Comparison of ENCODE assay signal across 7 cellular contexts in the genomic region with DNA sequence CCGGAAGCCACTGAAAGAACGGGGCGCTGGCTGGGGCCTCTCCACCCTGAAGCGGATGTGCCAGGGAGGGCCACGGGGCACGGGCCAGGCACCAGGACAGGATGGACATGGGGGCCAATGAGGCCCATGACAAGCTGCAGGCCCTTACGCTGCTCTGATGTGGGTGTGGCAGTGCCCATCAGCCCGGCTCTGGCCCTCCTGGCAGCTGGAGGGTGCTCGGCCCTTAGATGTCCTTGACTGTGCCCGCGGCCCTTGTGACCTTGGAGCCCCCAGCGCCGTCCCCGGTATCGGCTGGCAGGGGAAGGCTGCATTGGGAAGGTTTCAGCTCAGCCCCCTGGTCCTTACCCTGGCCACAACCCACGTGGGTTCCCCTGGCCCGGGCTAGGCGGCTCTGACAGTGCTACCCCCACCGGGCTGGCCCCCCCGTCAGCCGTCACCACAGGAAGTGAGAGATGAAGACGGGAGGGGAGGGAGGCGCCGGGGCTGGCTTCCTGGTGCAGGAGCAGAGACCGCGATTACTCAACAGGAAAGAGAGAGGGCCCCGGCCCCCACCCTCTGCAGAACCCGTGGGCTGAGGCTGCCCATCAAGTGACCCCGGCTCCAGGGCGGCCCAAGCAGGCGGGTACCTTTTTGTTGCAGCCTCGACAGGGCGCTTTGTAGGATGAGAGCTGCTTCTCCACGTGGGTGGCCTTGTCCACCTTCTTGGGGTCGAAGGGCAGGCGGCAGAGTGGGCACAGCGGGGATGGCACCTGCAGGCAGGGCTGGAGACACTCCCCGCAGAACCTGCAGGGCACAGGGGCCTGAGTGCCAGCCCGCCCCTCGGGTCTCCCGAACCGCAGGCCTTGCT. TPM values are rescaled to one million over a fixed set of nuclear protein-coding genes. Genes with fewer than 3 reads are reported as not detected.
A peak's percentile ranks its signal among the peaks of the same experiment; 100 is the strongest.
DNase-seq lines count a peak whose midpoint lies in the region; ATAC-seq lines count a peak whose summit lies in the region.

No MANE protein-coding gene starts in this region.

- no peaks in the 10 kb centered on the region for H3K9me3 ChIP-seq in mesenchymal stem cell (ENCODE audit: control insufficient read depth, low read length)

- H3K23ac ChIP-seq in mesenchymal stem cell (ENCODE audit: low read length in 2 of 2): peak overlapping the region in 1 of 2 experiments; percentile 66

- H2AK5ac ChIP-seq in mesenchymal stem cell (ENCODE audit: low read length, severe bottlenecking): no peak overlapping the region

- no peak overlapping the region for H2AFZ ChIP-seq in mesenchymal stem cell (ENCODE audit: low read depth, low read length)

- peaks cover 28% of the 10 kb centered on the region for H3K79me1 ChIP-seq in mesenchymal stem cell (replicated peaks; ENCODE audit: low read length, poor library complexity, severe bottlenecking)

- peak overlapping the region; percentile 94 for H4K91ac ChIP-seq in mesenchymal stem cell (ENCODE audit: low read length)

- peak overlapping the region; percentile 70 for H3K27ac ChIP-seq in caudate nucleus (ENCODE audit: low read depth, low read length)
- H3K27ac ChIP-seq in mesenchymal stem cell (ENCODE audit: low read length, poor library complexity, severe bottlenecking): no peak overlapping the region

- peak overlapping the region; percentile 94 for H2BK15ac ChIP-seq in mesenchymal stem cell (ENCODE audit: low read depth, poor library complexity, severe bottlenecking)

- peaks cover 24 to 65% of the 10 kb centered on the region in 2 experiments for H3K36me3 ChIP-seq in mesenchymal stem cell (ENCODE audit: control insufficient read depth in 1 of 2, insufficient read depth in 2 of 2, low read depth in 1 of 2, low read length in 2 of 2)

- no peak overlapping the region for H2BK5ac ChIP-seq in mesenchymal stem cell (ENCODE audit: low read depth, low read length, poor library complexity, severe bottlenecking)

- H3K18ac ChIP-seq in mesenchymal stem cell (ENCODE audit: low read depth in 1 of 2, low read length in 2 of 2): peak overlapping the region; percentile 98

- H3K27me3 ChIP-seq in mesenchymal stem cell (ENCODE audit: control insufficient read depth in 1 of 2, insufficient read depth in 1 of 2, low read length in 2 of 2): no peaks in the 10 kb centered on the region

- H2BK12ac ChIP-seq in mesenchymal stem cell (ENCODE audit: low read length in 2 of 2): peak overlapping the region; percentile 72 to 99

- 44% methylated on average over 42 of the region's 42 CpGs for WGBS in mesenchymal stem cell

- H3K4me1 ChIP-seq in mesenchymal stem cell (ENCODE audit: control insufficient read depth, insufficient read depth, low read depth, low read length): peaks cover 29% of the 10 kb centered on the region

- ATAC-seq in GM19438 (IDR thresholded peaks at IDR 0.05; ENCODE audit: low read depth, unreplicated experiment): peak; percentile 67

- H2BK120ac ChIP-seq in mesenchymal stem cell (ENCODE audit: low read depth, low read length): peak overlapping the region; percentile 69

- peak overlapping the region; percentile 96 for H4K8ac ChIP-seq in mesenchymal stem cell (ENCODE audit: low read length)

- peak overlapping the region; percentile 48 for H3K4me2 ChIP-seq in mesenchymal stem cell (ENCODE audit: low read length, poor library complexity, severe bottlenecking)

- DNase-seq in HK-2 (ENCODE audit: unreplicated experiment) (peak; percentile 71), caudate nucleus (lab: John Stamatoyannopoulos, UW) (peak in 36 of 61 donors; percentile 3 to 63 (median 32)), mesenchymal stem cell (peak; percentile 93), NCI-H82 treated with DMSO at 0.1 percent for 48 hours (lab: John Stamatoyannopoulos, UW; ENCODE audit: unreplicated experiment) (no peak)
- peak; percentile 93 for DNase-seq in activated CD4-positive, CD25-positive, alpha-beta regulatory T cell treated with anti-CD3 and anti-CD28 coated beads, Interleukin-2, amount 50 U/mL, for 16 hours (ENCODE audit: low read depth, low spot score)
- peak; percentile 86 to 97 for DNase-seq in stimulated activated CD8-positive, alpha-beta memory T cell treated with anti-CD3 and anti-CD28 coated beads, Interleukin-4, amount 100 ng/mL, for 4 hours (ENCODE audit: low read depth in 2 of 2, low spot score in 1 of 2)

- no peak overlapping the region for H3K4me3 ChIP-seq in mesenchymal stem cell (ENCODE audit: insufficient read depth in 1 of 2, low read depth in 1 of 2, low read length in 2 of 2)

- peak overlapping the region; percentile 62 to 91 for H3K4ac ChIP-seq in mesenchymal stem cell (ENCODE audit: low read depth in 1 of 2, low read length in 2 of 2)

- H3K14ac ChIP-seq in mesenchymal stem cell (ENCODE audit: low read length in 2 of 2): peak overlapping the region in 1 of 2 experiments; percentile 90

- no peak overlapping the region for H3K9ac ChIP-seq in mesenchymal stem cell (ENCODE audit: low read length)

RNA-seq across cellular contexts. Expression of a gene that starts 5.3 kb away (rescaled TPM):
- polyA plus RNA-seq in mesenchymal stem cell (2013, experiment 1 of 2): 12.6 TPM
- 10.8 TPM for polyA plus RNA-seq in mesenchymal stem cell (2013, experiment 2 of 2)

RNA-seq across cellular contexts. Expression of a gene that starts 5.4 kb away (rescaled TPM):
- polyA plus RNA-seq in mesenchymal stem cell (2013, experiment 1 of 2): 34.1 TPM
- 31.6 TPM for polyA plus RNA-seq in mesenchymal stem cell (2013, experiment 2 of 2)

RNA-seq across cellular contexts. Expression of a gene that starts 14.6 kb away (rescaled TPM):
- polyA plus RNA-seq in mesenchymal stem cell (2013, experiment 1 of 2): 0.06 TPM
- polyA plus RNA-seq in mesenchymal stem cell (2013, experiment 2 of 2): 0.10 TPM

RNA-seq across cellular contexts. Expression of a gene that starts 38.0 kb away (rescaled TPM):
- 120 TPM for polyA plus RNA-seq in mesenchymal stem cell (2013, experiment 1 of 2)
- polyA plus RNA-seq in mesenchymal stem cell (2013, experiment 2 of 2): 109 TPM

RNA-seq across cellular contexts. Expression of a gene that starts 50.0 kb away (rescaled TPM):
- polyA plus RNA-seq in mesenchymal stem cell (2013, experiment 1 of 2): 319 TPM
- 325 TPM for polyA plus RNA-seq in mesenchymal stem cell (2013, experiment 2 of 2)
